In genomic region chr20:46128310-46129151, GRCh38 we compare ENCODE assay signal across 8 cellular contexts. TPM values are rescaled to one million over a fixed set of nuclear protein-coding genes. Genes with fewer than 3 reads are reported as not detected.
DNase-seq lines count a peak whose midpoint lies in the region; ATAC-seq, FAIRE-seq and TF ChIP-seq lines count a peak whose summit lies in the region.

No MANE protein-coding gene starts in this region.

- intact Hi-C loops in heart right ventricle (cut with DNase I) (loop anchor here in 2 of 10 donors (2.0 kb wide), 2 partner anchors 180 to 220 kb away; partner anchors contain the start of gene CDH22 (in 1 of the 2)), tibial artery (cut with DNase I; ENCODE audit: low total_unique reads) (no loop called here)

- peaks cover 19% of the 10 kb centered on the region; the same call in 1 of the 2 replicates for H3K27me3 ChIP-seq in SJCRH30
- peaks cover 0 to 28% (median 0%) of the 10 kb centered on the region in 7 donors for H3K27me3 ChIP-seq in heart right ventricle
- H3K27me3 ChIP-seq in tibial artery: peaks cover 0 to 22% of the 10 kb centered on the region in 2 donors

- TF ChIP-seq RAD21 in A549 (conservative IDR thresholded peaks at IDR 0.05 in 1 of 2, IDR thresholded peaks at IDR 0.05 in 1 of 2): peak; percentile 62 to 65

- DNase-seq in A549 (ENCODE audit: low read depth in 1 of 2, low spot score in 1 of 2) (peak; percentile 29 to 53), GM13977 (ENCODE audit: low spot score) (no peak), SJCRH30 (peak; percentile 63 to 74), heart right ventricle (peak; percentile 24 to 35), tibial artery (no peak), SW 1271 (lab: John Stamatoyannopoulos, UW) (no peak)
- no peak for DNase-seq in activated T-cell treated with anti-CD3 and anti-CD28 coated beads, Interleukin-2, amount 50 U/mL, for 1 hour
- no peak for DNase-seq in activated T-cell treated with anti-CD3 and anti-CD28 coated beads, Interleukin-2, amount 50 U/mL, for 4 hours

- WGBS in A549 (ENCODE audit: missing lambda C conversion rate): 19% methylated on average over 12 of the region's 16 CpGs
- WGBS in heart right ventricle, 2 donors: 35 to 40% methylated on average over 16 of the region's 16 CpGs

- ATAC-seq in A549: peak; percentile 41 to 72; a peak in 4 of 6 replicates
- peak in 5 of 8 donors; percentile 19 to 58 (median 38) for ATAC-seq in heart right ventricle
- no peak for ATAC-seq in activated T-cell treated with anti-CD3 and anti-CD28 coated beads, Interleukin-2, amount 50 U/mL, for 4 hours

- no peak for TF ChIP-seq POLR2A in A549 (IDR thresholded peaks at IDR 0.05; ENCODE audit: low read length)

- no peak for TF ChIP-seq EP300 in A549 (IDR thresholded peaks at IDR 0.05)

- H3K9me3 ChIP-seq in A549 (no peaks in the 10 kb centered on the region), SJCRH30 (replicated peaks) (no peaks in the 10 kb centered on the region), heart right ventricle (no peaks in the 10 kb centered on the region), tibial artery (no peaks in the 10 kb centered on the region)

- in situ Hi-C loops in GM13977 (cut with MboI; ENCODE audit: low pct_unique_long_range_greater_than_20kb, low sequenced_read_pairs, unreplicated experiment): no loop called here

- CTCF ChIA-PET in A549 (lab: Yijun Ruan, JAX): interaction anchor here (0.6 to 2.9 kb wide), 26 partner anchors 13 to 552 kb away, joined by 3 to 21 read pairs (median 3); no protein-coding TSS in a partner anchor

- no peaks in the 10 kb centered on the region for H3K9me3 Mint-ChIP-seq in activated T-cell treated with anti-CD3 and anti-CD28 coated beads, Interleukin-2, amount 50 U/mL, for 4 hours

- H3K4me3 Mint-ChIP-seq in activated T-cell treated with anti-CD3 and anti-CD28 coated beads, Interleukin-2, amount 50 U/mL, for 4 hours: no peak overlapping the region

- FAIRE-seq in A549 (lab: Jason Lieb, UNC): no peak

- no peaks in the 10 kb centered on the region for H3K36me3 ChIP-seq in SJCRH30
- H3K36me3 ChIP-seq in heart right ventricle: peaks cover 0 to 53% (median 4%) of the 10 kb centered on the region in 9 donors
- peaks cover 0 to 24% (median 14%) of the 10 kb centered on the region in 3 donors for H3K36me3 ChIP-seq in tibial artery

- H3K4me1 ChIP-seq in A549 (no peaks in the 10 kb centered on the region), SJCRH30 (no peaks in the 10 kb centered on the region), heart right ventricle (peaks cover 0 to 31% (median 24%) of the 10 kb centered on the region in 9 donors), tibial artery (peaks cover 0 to 14% (median 5%) of the 10 kb centered on the region in 4 donors)

- POLR2A ChIA-PET in A549 (lab: Yijun Ruan, JAX): interaction anchor here (0.6 to 1.0 kb wide), 2 partner anchors 199 to 236 kb away, joined by 3 read pairs; no protein-coding TSS in a partner anchor

- peaks cover 7% of the 10 kb centered on the region for H3K36me3 Mint-ChIP-seq in activated T-cell treated with anti-CD3 and anti-CD28 coated beads, Interleukin-2, amount 50 U/mL, for 4 hours (ENCODE audit: insufficient read depth)

- TF ChIP-seq CTCF in A549 (IDR thresholded peaks at IDR 0.05) (peak; percentile 49), GM13977 (IDR thresholded peaks at IDR 0.05; ENCODE audit: extremely low read depth, insufficient read depth, missing control alignments) (peak; percentile 62), heart right ventricle (IDR thresholded peaks at IDR 0.05) (peak; percentile 31 to 70 (median 63)), tibial artery (IDR thresholded peaks at IDR 0.05) (peak; percentile 31 to 36)

- H3K4me2 ChIP-seq in A549: no peak overlapping the region

- peaks cover 2% of the 10 kb centered on the region for H3K4me1 Mint-ChIP-seq in activated T-cell treated with anti-CD3 and anti-CD28 coated beads, Interleukin-2, amount 50 U/mL, for 4 hours (ENCODE audit: low read depth)

- H3K27me3 Mint-ChIP-seq in activated T-cell treated with anti-CD3 and anti-CD28 coated beads, Interleukin-2, amount 50 U/mL, for 4 hours (ENCODE audit: low read depth): peaks cover 26% of the 10 kb centered on the region

- H3K27ac ChIP-seq in A549 (no peak overlapping the region), SJCRH30 (no peak overlapping the region), heart right ventricle (no peak overlapping the region), tibial artery (no peak overlapping the region)

- no peak overlapping the region for H3K4me3 ChIP-seq in A549
- no peak overlapping the region for H3K4me3 ChIP-seq in SJCRH30
- no peak overlapping the region for H3K4me3 ChIP-seq in heart right ventricle
- no peak overlapping the region for H3K4me3 ChIP-seq in tibial artery

TF ChIP-seq in A549, 52 proteins besides CTCF, POLR2A, EP300 and RAD21:
- TF ChIP-seq KDM5A (IDR thresholded peaks at IDR 0.05): no peak
- TF ChIP-seq SMC3 (IDR thresholded peaks at IDR 0.05): peak; percentile 40; the same call in 2 of the 3 replicates

RNA-seq across cellular contexts. Expression of gene CD40, which starts 10.4 kb away (rescaled TPM):
- polyA plus RNA-seq in A549 (2011; rRNA removed) (5.2 and 7.0 TPM in 2 replicates), A549 (2017; fragmentation: RNase III; extraction: RNeasy Plus Mini Kit Qiagen cat#74134 plus additional on column Dnase treatment) (4.7 to 5.7 TPM (median 4.9 TPM) in 3 replicates), heart right ventricle (1 to 10 TPM; 7.9 to 9.3 TPM)
- polyA plus RNA-seq in A549 (2012; cell fraction: cytosol; rRNA removed): 7.4 and 7.7 TPM in 2 replicates
- 6.6 and 7.3 TPM in 2 replicates for polyA plus RNA-seq in A549 (2012; cell fraction: nucleus; rRNA removed)
- polyA minus RNA-seq in A549 (2011; rRNA and poly(A)+ RNA removed): 4.9 and 5.1 TPM in 2 replicates
- 0.10 and 0.12 TPM in 2 replicates for total RNA-seq in SJCRH30 (2014; rRNA removed; shearing (Covaris generic))
- 10 to 100 TPM in 1 of 10 donors, 1 to 10 TPM in 9; 2.6 to 25.0 (median 5.9) TPM for total RNA-seq in heart right ventricle
- total RNA-seq in activated T-cell treated with anti-CD3 and anti-CD28 coated beads, Interleukin-2, amount 50 U/mL, for 4 hours: 10 to 100 TPM in 2 of 3 donors, 1 to 10 TPM in 1; 7.6 to 29.2 (median 10.6) TPM

RNA-seq across cellular contexts. Expression of gene NCOA5, which starts 38.8 kb away (rescaled TPM):
- polyA plus RNA-seq in A549 (2011; rRNA removed) (22.2 and 28.0 TPM in 2 replicates), A549 (2017; fragmentation: RNase III; extraction: RNeasy Plus Mini Kit Qiagen cat#74134 plus additional on column Dnase treatment) (26.2 to 27.2 TPM (median 27.1 TPM) in 3 replicates), heart right ventricle (1 to 10 TPM; 7.6 to 8.4 TPM)
- polyA plus RNA-seq in A549 (2012; cell fraction: cytosol; rRNA removed): 16.9 and 20.0 TPM in 2 replicates
- 20.3 and 26.9 TPM in 2 replicates for polyA plus RNA-seq in A549 (2012; cell fraction: nucleus; rRNA removed)
- 20.4 and 25.1 TPM in 2 replicates for polyA minus RNA-seq in A549 (2011; rRNA and poly(A)+ RNA removed)
- 49.5 and 50.5 TPM in 2 replicates for total RNA-seq in SJCRH30 (2014; rRNA removed; shearing (Covaris generic))
- total RNA-seq in heart right ventricle: 10 to 100 TPM; 10.3 to 22.5 (median 11.6) TPM
- total RNA-seq in activated T-cell treated with anti-CD3 and anti-CD28 coated beads, Interleukin-2, amount 50 U/mL, for 4 hours: 10 to 100 TPM; 38.2 to 45.0 (median 43.3) TPM

Comparison
In these comparisons a context has a peak if more than half of its experiments do, and no peak if none do; other contexts are left out.
1. ATAC-seq: peak in A549 (2 of 2) and heart right ventricle (5 of 8); none in activated T-cell treated with anti-CD3 and anti-CD28 coated beads, Interleukin-2, amount 50 U/mL, for 4 hours (0 of 2).
2. DNase-seq: peak in A549 (2 of 2), SJCRH30 (2 of 2) and heart right ventricle (2 of 2); none in GM13977 (single experiment), tibial artery (0 of 2), activated T-cell treated with anti-CD3 and anti-CD28 coated beads, Interleukin-2, amount 50 U/mL, for 1 hour (single experiment), SW 1271 (0 of 2) and activated T-cell treated with anti-CD3 and anti-CD28 coated beads, Interleukin-2, amount 50 U/mL, for 4 hours (single experiment).
3. Peak in every context shown above with its lines, with median percentiles within 50 percentile points of each other: CTCF ChIP-seq.